In the genomic region with DNA sequence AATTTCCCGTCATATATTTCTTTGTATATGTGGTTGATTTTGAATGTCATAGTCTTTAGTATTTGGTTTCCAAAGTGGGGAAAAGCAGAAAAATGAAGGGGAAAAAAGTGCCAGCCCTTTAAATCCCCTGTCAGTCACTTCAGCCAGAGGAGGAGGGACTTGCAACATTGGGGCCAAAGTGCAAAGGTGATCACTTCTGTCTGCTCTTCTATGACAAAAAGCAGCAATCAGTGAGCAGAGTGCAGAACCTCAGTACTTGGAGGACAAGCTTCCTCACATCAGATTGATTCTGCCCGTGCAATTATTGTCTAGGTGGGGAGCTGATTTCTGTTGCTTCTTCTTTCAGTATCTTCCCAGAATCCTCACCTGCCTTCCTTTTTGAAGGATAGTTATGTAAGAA, we compare ENCODE assay signal across 13 cellular contexts.
"Had no signal": no experiment of that assay in that cellular context is flagged by ENCODE, and none has a peak within 500 bp of the region (broad histone marks: within the 10 kb centered on the region; RNA-seq: fewer than 3 reads in every experiment).

No MANE protein-coding gene starts in this region.

- H3K27me3 ChIP-seq: tibial artery, vagina had no signal

- H3K27me3 Mint-ChIP-seq: memory B cell; naive thymus-derived CD8-positive, alpha-beta T cell; stimulated activated memory B cell treated with anti-CD40 and anti-IgM and Interleukin-4, amounts not matched to agents 10 μg/mL and 1 μg/mL and 100 μg/mL, for 72 hours had no signal

- H3K4me3 Mint-ChIP-seq: memory B cell; stimulated activated memory B cell treated with anti-CD40 and anti-IgM and Interleukin-4, amounts not matched to agents 10 μg/mL and 1 μg/mL and 100 μg/mL, for 72 hours had no signal

- H3K4me1 ChIP-seq: vagina had no signal

- H3K27ac Mint-ChIP-seq: memory B cell; stimulated activated memory B cell treated with anti-CD40 and anti-IgM and Interleukin-4, amounts not matched to agents 10 μg/mL and 1 μg/mL and 100 μg/mL, for 72 hours had no signal

- H3K27ac ChIP-seq: left ventricle myocardium inferior, tibial artery, vagina had no signal

- FAIRE-seq: colon, endometrium had no signal

- H3K4me3 ChIP-seq: left ventricle myocardium inferior, tibial artery, vagina had no signal

- ATAC-seq: naive thymus-derived CD8-positive, alpha-beta T cell; stimulated activated memory B cell treated with anti-CD40 and anti-IgM and Interleukin-4, amounts not matched to agents 10 μg/mL and 1 μg/mL and 100 μg/mL, for 72 hours had no signal

- DNase-seq: activated T-cell treated with anti-CD3 and anti-CD28 coated beads, Interleukin-2, amount 50 U/mL, for 1 hour; amniotic stem cell; islet precursor cell; left ventricle myocardium inferior; naive thymus-derived CD8-positive, alpha-beta T cell; stimulated activated CD4-positive, alpha-beta T cell treated with anti-CD3 and anti-CD28 coated beads, Interleukin-2, amount 100 ng/mL, for 48 hours; SW 1271; tibial artery had no signal
